22 cellular contexts compared by ENCODE assay signal in genomic region chr1:15690317-15690716, GRCh38. TPM values are rescaled to one million over a fixed set of nuclear protein-coding genes. Genes with fewer than 3 reads are reported as not detected.
"Had no signal": no experiment of that assay in that cellular context is flagged by ENCODE, and none has a peak within 500 bp of the region (broad histone marks: within the 10 kb centered on the region; RNA-seq: fewer than 3 reads in every experiment).

No MANE protein-coding gene starts in this region.

- DNase-seq: cortex of kidney; dorsolateral prefrontal cortex; effector CD8-positive, alpha-beta T cell; left colon; mammary epithelial cell; naive thymus-derived CD8-positive, alpha-beta T cell; stimulated activated CD4-positive, alpha-beta T cell treated with anti-CD3 and anti-CD28 coated beads, Interleukin-2, amount 100 ng/mL, for 48 hours; stimulated activated naive CD4-positive, alpha-beta T cell treated with Interleukin-2 at 50 U/mL for 16 hours; trophoblast cell had no signal

- H3K36me3 ChIP-seq: right atrium auricular region had no signal

- ATAC-seq: esophagus mucosa; gastroesophageal sphincter; left colon; naive thymus-derived CD8-positive, alpha-beta T cell had no signal

- H3K9me3 Mint-ChIP-seq: naive thymus-derived CD8-positive, alpha-beta T cell had no signal

- H3K27me3 ChIP-seq: dorsolateral prefrontal cortex, gastroesophageal sphincter, hepatocyte, right atrium auricular region had no signal

- H3K9me3 ChIP-seq: gastroesophageal sphincter, right atrium auricular region had no signal

- H3K4me3 ChIP-seq: dorsolateral prefrontal cortex, gastroesophageal sphincter, hepatocyte, right atrium auricular region, smooth muscle cell had no signal

- H3K4me3 Mint-ChIP-seq: naive thymus-derived CD8-positive, alpha-beta T cell; neural crest cell had no signal

- H3K4me2 ChIP-seq: hepatocyte had no signal

- H3K27ac ChIP-seq: hepatocyte had no signal

- H2AFZ ChIP-seq: hepatocyte had no signal

- H3K27me3 Mint-ChIP-seq: naive thymus-derived CD8-positive, alpha-beta T cell had no signal

RNA-seq across cellular contexts. Expression of gene TMEM82, which starts 52.0 kb away (rescaled TPM):
- total RNA-seq: dorsolateral prefrontal cortex; esophagus mucosa; fibroblast of villous mesenchyme; gastroesophageal sphincter; kidney epithelial cell; mammary epithelial cell; mesenteric fat pad; mononuclear cell; naive thymus-derived CD8-positive, alpha-beta T cell; neural crest cell; osteocyte; right atrium auricular region; smooth muscle cell; urinary bladder had no signal
- polyA plus RNA-seq: mammary epithelial cell; naive thymus-derived CD8-positive, alpha-beta T cell; smooth muscle cell; thymus; urinary bladder had no signal
